Comparison of ENCODE assay signal across 28 cellular contexts in the genomic region with DNA sequence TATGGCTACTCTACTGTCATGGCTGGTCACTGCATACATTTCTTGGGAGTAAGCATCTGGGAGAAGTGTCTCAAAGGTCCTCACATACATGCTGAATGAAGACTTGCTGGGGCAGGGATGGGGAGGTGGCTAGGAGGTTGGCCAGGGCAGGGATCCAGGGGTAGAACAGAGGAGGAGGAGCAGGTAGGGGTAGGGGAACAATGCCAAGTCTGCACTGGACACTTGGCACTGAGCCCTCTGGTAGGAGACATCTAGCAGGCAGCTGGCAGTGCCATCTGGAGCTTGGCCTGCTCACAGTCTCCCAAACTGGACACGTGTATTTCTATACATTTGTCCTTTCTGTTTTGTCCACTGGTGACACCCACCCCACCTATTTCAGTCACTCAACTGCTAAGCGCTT.
A peak's percentile ranks its signal among the peaks of the same experiment; 100 is the strongest.
DNase-seq lines count a peak whose midpoint lies in the region; ATAC-seq and TF ChIP-seq lines count a peak whose summit lies in the region.
"Had no signal": no experiment of that assay in that cellular context is flagged by ENCODE, and none has a peak within 500 bp of the region (broad histone marks: within the 10 kb centered on the region; RNA-seq: fewer than 3 reads in every experiment).

No MANE protein-coding gene starts in this region.

- H3K27me3 ChIP-seq in prostate gland (replicated peaks; ENCODE audit: insufficient read depth) (no peaks in the 10 kb centered on the region), endodermal cell (ENCODE audit: control insufficient read depth, insufficient read depth, low read length, poor library complexity, severe bottlenecking) (peaks cover 9% of the 10 kb centered on the region)
- H3K27me3 ChIP-seq: tibial artery had no signal

- H3K9me3 ChIP-seq in prostate gland = no peaks in the 10 kb centered on the region
- no peaks in the 10 kb centered on the region for H3K9me3 ChIP-seq in endodermal cell (ENCODE audit: control insufficient read depth, low read length)
- H3K9me3 ChIP-seq: mucosa of descending colon, tibial artery had no signal

- intact Hi-C loops in prostate gland (cut with DNase I) = no loop called here

- peak; percentile 70 for DNase-seq in DMS 273 (lab: John Stamatoyannopoulos, UW; ENCODE audit: unreplicated experiment)
- no peak for DNase-seq in DMS 273 treated with DMSO at 0.1 percent for 48 hours (lab: John Stamatoyannopoulos, UW)
- peak; percentile 73 for DNase-seq in NCI-H2029 (lab: John Stamatoyannopoulos, UW)
- peak; percentile 39 for DNase-seq in cerebellum (ENCODE audit: low spot score)
- DNase-seq in prostate gland (ENCODE audit: low spot score) = peak; percentile 42
- DNase-seq in endodermal cell = no peak
- DNase-seq in GF-D8 (lab: John Stamatoyannopoulos, UW) = no peak
- DNase-seq: 8988T; activated CD4-positive, alpha-beta T cell treated with anti-CD3 and anti-CD28 coated beads, Interleukin-2, amount 50 U/mL, for 4 hours; activated CD8-positive, alpha-beta memory T cell treated with anti-CD3 and anti-CD28 coated beads, Interleukin-2, amount 50 U/mL, for 4 hours; AML-193; CD8-positive, alpha-beta memory T cell; erythroblast; foreskin fibroblast; hippocampal formation; mucosa of descending colon; NCI-H2227 treated with DMSO at 0.1 percent for 48 hours; NK-92 treated with Interleukin-12 subunit alpha and Interleukin-12 subunit beta, amount 100 ng/mL, for 24 hours; stimulated activated naive CD4-positive, alpha-beta T cell treated with Interleukin-2 at 50 U/mL for 16 hours; tibial artery; WERI-Rb-1 had no signal

- H3K4me1 ChIP-seq in prostate gland (replicated peaks) (no peaks in the 10 kb centered on the region), endodermal cell (ENCODE audit: control insufficient read depth, insufficient read depth, low read length) (no peaks in the 10 kb centered on the region)
- H3K4me1 ChIP-seq: tibial artery had no signal

- TF ChIP-seq POLR2A in prostate gland (IDR thresholded peaks at IDR 0.05) = no peak

- ATAC-seq in GM18511 (IDR thresholded peaks at IDR 0.05; ENCODE audit: unreplicated experiment) = no peak
- ATAC-seq: mucosa of descending colon, Panc1 had no signal

- H3K9ac ChIP-seq in endodermal cell (ENCODE audit: extremely low read depth, low read length, poor library complexity, severe bottlenecking) = no peak overlapping the region

- TF ChIP-seq CTCF in prostate gland (IDR thresholded peaks at IDR 0.05) (no peak), endodermal cell (conservative IDR thresholded peaks at IDR 0.05) (no peak)

- no peak overlapping the region for H3K27ac Mint-ChIP-seq in endodermal cell
- H3K27ac Mint-ChIP-seq: activated naive CD8-positive, alpha-beta T cell; activated T-helper 2 cell treated with anti-CD3 and anti-CD28 coated beads, Interferon-gamma antibody, Interleukin-2, Interleukin-4, amounts not matched to agents 10 μg/mL and 5 μg/mL and 100 μg/mL, durations not matched to agents 14 hours and 24 hours and 36 hours; CD8-positive, alpha-beta memory T cell; T-helper 2 cell treated with Interferon-gamma antibody and Interleukin-4, amounts not matched to agents 5 μg/mL and 100 μg/mL, for 36 hours had no signal

- no peak overlapping the region for H3K4me3 Mint-ChIP-seq in endodermal cell
- H3K4me3 Mint-ChIP-seq: activated naive CD8-positive, alpha-beta T cell; CD8-positive, alpha-beta memory T cell; neural crest cell; T-helper 2 cell treated with Interferon-gamma antibody and Interleukin-4, amounts not matched to agents 5 μg/mL and 100 μg/mL, for 36 hours had no signal

- no peaks in the 10 kb centered on the region for H3K36me3 ChIP-seq in prostate gland
- H3K36me3 ChIP-seq in endodermal cell (ENCODE audit: control insufficient read depth, insufficient read depth, low read length) = no peaks in the 10 kb centered on the region
- H3K36me3 ChIP-seq: WERI-Rb-1 had no signal

- H3K9me3 Mint-ChIP-seq in endodermal cell = no peaks in the 10 kb centered on the region
- H3K9me3 Mint-ChIP-seq: activated T-helper 2 cell treated with anti-CD3 and anti-CD28 coated beads, Interferon-gamma antibody, Interleukin-2, Interleukin-4, amounts not matched to agents 10 μg/mL and 5 μg/mL and 100 μg/mL, durations not matched to agents 14 hours and 24 hours and 36 hours; CD8-positive, alpha-beta memory T cell; neural crest cell; T-helper 2 cell treated with Interferon-gamma antibody and Interleukin-4, amounts not matched to agents 5 μg/mL and 100 μg/mL, for 36 hours had no signal

- no peak overlapping the region for H3K4me3 ChIP-seq in prostate gland
- no peak overlapping the region for H3K4me3 ChIP-seq in endodermal cell (ENCODE audit: low read length)
- H3K4me3 ChIP-seq: mucosa of descending colon, tibial artery had no signal

- peaks cover 4% of the 10 kb centered on the region for H3K4me1 Mint-ChIP-seq in endodermal cell
- H3K4me1 Mint-ChIP-seq: CD8-positive, alpha-beta memory T cell; neural crest cell had no signal

- H3K27me3 Mint-ChIP-seq in endodermal cell (ENCODE audit: insufficient read depth) = peaks cover 18% of the 10 kb centered on the region
- H3K27me3 Mint-ChIP-seq: activated naive CD8-positive, alpha-beta T cell had no signal

- 79% methylated on average over 2 of the region's 2 CpGs for WGBS in prostate gland
- 91 to 92% methylated on average over 2 of the region's 2 CpGs for WGBS in endodermal cell (ENCODE audit: insufficient coverage in 1 of 2, insufficient read length in 1 of 2), 2 experiments

- H3K27ac ChIP-seq in prostate gland (no peak overlapping the region), endodermal cell (ENCODE audit: low read depth, low read length) (no peak overlapping the region)
- H3K27ac ChIP-seq: HL-60, tibial artery, WERI-Rb-1 had no signal

- no peaks in the 10 kb centered on the region for H3K36me3 Mint-ChIP-seq in endodermal cell (ENCODE audit: low read depth)
- H3K36me3 Mint-ChIP-seq: activated naive CD8-positive, alpha-beta T cell; CD8-positive, alpha-beta memory T cell had no signal

Comparison
In these comparisons a context has a peak if more than half of its experiments do, and no peak if none do; other contexts are left out.
1. DNase-seq: peak in DMS 273 (single experiment), NCI-H2029 (single experiment), cerebellum (single experiment) and prostate gland (single experiment); none in DMS 273 treated with DMSO at 0.1 percent for 48 hours (single experiment), endodermal cell (single experiment) and GF-D8 (single experiment).